Comparison of ENCODE assay signal across 1 cellular context in genomic region chr2:174040417-174040701, GRCh38.
TF ChIP-seq lines count a peak whose summit lies in the region.

No MANE protein-coding gene starts in this region.

TF ChIP-seq in HCT116, 20 proteins besides CTCF, POLR2A, EP300 and RAD21 (continued from another document):
- TF ChIP-seq ELF1 (IDR thresholded peaks at IDR 0.05; ENCODE audit: borderline replicate concordance, low read depth) (no peak), SIN3A (IDR thresholded peaks at IDR 0.05; ENCODE audit: low read depth) (no peak), REST (IDR thresholded peaks at IDR 0.05; ENCODE audit: low read depth) (no peak), EGR1 (IDR thresholded peaks at IDR 0.05; ENCODE audit: low read depth) (no peak)
